17 cellular contexts compared by ENCODE assay signal in the genomic region with DNA sequence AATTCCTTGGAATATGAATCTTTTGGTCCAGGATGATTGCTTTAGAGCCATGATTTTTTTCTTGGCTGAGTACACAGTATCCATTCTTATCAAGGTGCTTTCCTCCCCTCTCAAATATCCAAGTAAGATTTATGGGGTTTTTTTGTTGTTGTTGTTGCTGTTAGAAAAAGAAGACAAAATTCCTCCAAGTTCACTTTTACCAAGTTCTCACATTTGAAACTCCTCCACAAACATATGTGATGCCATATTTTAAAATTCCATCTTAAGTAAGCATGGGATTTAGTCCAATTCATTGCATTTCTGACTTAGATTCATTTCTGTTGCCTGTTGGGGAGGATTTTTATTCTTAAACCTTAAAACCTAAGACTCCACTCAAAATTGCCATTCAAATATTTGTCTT.
DNase-seq lines count a peak whose midpoint lies in the region; ATAC-seq and TF ChIP-seq lines count a peak whose summit lies in the region.
"Had no signal": no experiment of that assay in that cellular context is flagged by ENCODE, and none has a peak within 500 bp of the region (broad histone marks: within the 10 kb centered on the region; RNA-seq: fewer than 3 reads in every experiment).

No MANE protein-coding gene starts in this region.

- no peak overlapping the region for H3K4me2 ChIP-seq in PC-3 (ENCODE audit: low read length)
- H3K4me2 ChIP-seq: BLaER1 had no signal

- H3K27me3 Mint-ChIP-seq in activated T-cell treated with anti-CD3 and anti-CD28 coated beads, Interleukin-2, amount 50 U/mL, for 72 hours (ENCODE audit: low read depth) = no peaks in the 10 kb centered on the region
- H3K27me3 Mint-ChIP-seq in brain = no peaks in the 10 kb centered on the region
- H3K27me3 Mint-ChIP-seq: CD8-positive, alpha-beta memory T cell had no signal

- H3K4me1 Mint-ChIP-seq in activated T-cell treated with anti-CD3 and anti-CD28 coated beads, Interleukin-2, amount 50 U/mL, for 72 hours (ENCODE audit: low read depth) = peaks cover 56% of the 10 kb centered on the region
- peaks cover 14% of the 10 kb centered on the region for H3K4me1 Mint-ChIP-seq in brain

- intact Hi-C loops in PC-3 (cut with micrococcal nuclease) (no loop called here), colonic mucosa (cut with DNase I) (no loop called here)

- TF ChIP-seq CTCF in PC-3 (conservative IDR thresholded peaks at IDR 0.05; ENCODE audit: low read depth, low read length) = no peak
- no peak for TF ChIP-seq CTCF in brain (conservative IDR thresholded peaks at IDR 0.05)
- TF ChIP-seq CTCF in omental fat pad (IDR thresholded peaks at IDR 0.05) = no peak
- TF ChIP-seq CTCF in colonic mucosa (IDR thresholded peaks at IDR 0.05) = no peak

- H3K9ac ChIP-seq in PC-3 (ENCODE audit: low read length) (no peak overlapping the region), colonic mucosa (ENCODE audit: low read depth in 2 of 2, low read length in 2 of 2) (no peak overlapping the region)
- H3K9ac ChIP-seq: BLaER1 had no signal

- H3K36me3 Mint-ChIP-seq in activated T-cell treated with anti-CD3 and anti-CD28 coated beads, Interleukin-2, amount 50 U/mL, for 72 hours (ENCODE audit: insufficient read depth in 2 of 2) = peaks cover 9 to 16% of the 10 kb centered on the region in 2 donors
- H3K36me3 Mint-ChIP-seq in brain = peaks cover 13% of the 10 kb centered on the region

- POLR2A ChIA-PET in PC-3 (lab: Charles Lee; ENCODE audit: unreplicated experiment) = no interaction called here

- H3K9me3 ChIP-seq in PC-3 (ENCODE audit: low read length) = no peaks in the 10 kb centered on the region
- no peaks in the 10 kb centered on the region for H3K9me3 ChIP-seq in colonic mucosa

- H3K4me1 ChIP-seq in PC-3 (ENCODE audit: insufficient read depth, low read length) (peaks cover 27% of the 10 kb centered on the region), colonic mucosa (no peaks in the 10 kb centered on the region)

- no peaks in the 10 kb centered on the region for H3K9me2 ChIP-seq in PC-3 (replicated peaks; ENCODE audit: low read length)

- H4K20me1 ChIP-seq in PC-3 (ENCODE audit: low read length) = no peaks in the 10 kb centered on the region
- H4K20me1 ChIP-seq: BLaER1 had no signal

- H3K9me3 Mint-ChIP-seq in activated T-cell treated with anti-CD3 and anti-CD28 coated beads, Interleukin-2, amount 50 U/mL, for 72 hours = peaks cover 7 to 11% of the 10 kb centered on the region in 2 donors
- peaks cover 0 to 10% (median 4%) of the 10 kb centered on the region in 5 experiments for H3K9me3 Mint-ChIP-seq in brain

- H3K79me2 ChIP-seq in PC-3 (ENCODE audit: low read length) = no peaks in the 10 kb centered on the region

- H3K4me3 ChIP-seq in PC-3 (ENCODE audit: low read length) (no peak overlapping the region), colonic mucosa (no peak overlapping the region)
- H3K4me3 ChIP-seq: BLaER1 had no signal

- H2AFZ ChIP-seq in PC-3 (ENCODE audit: low read length) = no peak overlapping the region

- no peaks in the 10 kb centered on the region for H3K27me3 ChIP-seq in PC-3 (ENCODE audit: low read length)
- no peaks in the 10 kb centered on the region for H3K27me3 ChIP-seq in colonic mucosa
- H3K27me3 ChIP-seq: BLaER1 had no signal

- ATAC-seq in activated T-cell treated with anti-CD3 and anti-CD28 coated beads, Interleukin-2, amount 50 U/mL, for 72 hours (replicated peaks in 1 of 2) = no peak
- ATAC-seq in PC-3 (no peak), omental fat pad (ENCODE audit: low FRiP score) (peak; percentile 43)

- H3K27ac Mint-ChIP-seq in activated T-cell treated with anti-CD3 and anti-CD28 coated beads, Interleukin-2, amount 50 U/mL, for 72 hours = peak overlapping the region; percentile 48
- peak overlapping the region in 3 of 5 experiments; percentile 6 to 83 (median 39) for H3K27ac Mint-ChIP-seq in brain

- H3K27ac ChIP-seq in PC-3 (ENCODE audit: low read length) (peak overlapping the region; percentile 64; the same call in 1 of the 2 replicates), colonic mucosa (no peak overlapping the region)
- H3K27ac ChIP-seq: BLaER1 had no signal

- BruUV-seq in PC-3 (replicated peaks; lab: Mats Ljungman, UMichigan) = no TSS peak

- H3K36me3 ChIP-seq in PC-3 (ENCODE audit: low read depth, low read length) (no peaks in the 10 kb centered on the region), colonic mucosa (no peaks in the 10 kb centered on the region)
- H3K36me3 ChIP-seq: BLaER1 had no signal

- DNase-seq in activated T-cell treated with anti-CD3 and anti-CD28 coated beads, Interleukin-2, amount 50 U/mL, for 72 hours = no peak
- no peak for DNase-seq in activated T-cell treated with anti-CD3 and anti-CD28 coated beads, Interleukin-2, amount 50 U/mL, for 1 hour
- DNase-seq in PC-3 (no peak), omental fat pad (ENCODE audit: low spot score) (no peak), NK-92 (lab: John Stamatoyannopoulos, UW; ENCODE audit: unreplicated experiment) (no peak), NCI-H2196 treated with DMSO at 0.1 percent for 48 hours (lab: John Stamatoyannopoulos, UW; ENCODE audit: unreplicated experiment) (no peak), colonic mucosa (no peak)
- DNase-seq: 8988T; AML-193; Caco-2; CD8-positive, alpha-beta memory T cell; DND-41; GDM1; GOT3; H9 had no signal

- CTCF ChIA-PET in PC-3 (lab: Charles Lee) = no interaction called here

- H3K4me3 Mint-ChIP-seq in activated T-cell treated with anti-CD3 and anti-CD28 coated beads, Interleukin-2, amount 50 U/mL, for 72 hours = no peak overlapping the region
- peak overlapping the region in 1 of 5 experiments; percentile 51 for H3K4me3 Mint-ChIP-seq in brain
- H3K4me3 Mint-ChIP-seq: CD8-positive, alpha-beta memory T cell; H9 had no signal

- H3F3A ChIP-seq in PC-3 (ENCODE audit: low read length, unreplicated experiment) = no peaks in the 10 kb centered on the region
